16 cellular contexts compared by ENCODE assay signal in the genomic region with DNA sequence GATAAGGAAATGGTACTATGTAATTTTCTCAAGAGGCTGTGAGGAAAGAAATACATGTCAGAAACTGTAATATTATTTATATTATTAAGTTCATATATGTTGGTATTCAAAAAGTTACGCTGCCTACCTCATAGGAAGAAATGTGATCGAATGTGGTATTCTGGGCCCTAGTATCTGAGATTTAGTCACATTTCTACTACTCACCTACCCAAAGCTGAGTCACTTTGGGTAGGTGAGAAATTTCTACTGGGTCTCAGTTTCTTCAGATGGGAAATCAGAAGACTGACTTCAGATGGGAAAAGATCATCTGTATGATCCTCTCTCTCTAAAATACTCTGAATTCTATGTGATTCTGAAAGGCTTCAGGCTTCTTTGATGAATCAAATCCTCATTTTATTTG.
DNase-seq lines count a peak whose midpoint lies in the region; ATAC-seq and TF ChIP-seq lines count a peak whose summit lies in the region.
"Had no signal": no experiment of that assay in that cellular context is flagged by ENCODE, and none has a peak within 500 bp of the region (broad histone marks: within the 10 kb centered on the region; RNA-seq: fewer than 3 reads in every experiment).

No MANE protein-coding gene starts in this region.

- no peaks in the 10 kb centered on the region for H3K36me3 ChIP-seq in uterus

- H3K27me3 ChIP-seq in uterus, result no peaks in the 10 kb centered on the region
- H3K27me3 ChIP-seq in dorsolateral prefrontal cortex, result no peaks in the 10 kb centered on the region
- H3K27me3 ChIP-seq: BLaER1 treated with 17β-estradiol and CSF1 and Interleukin-3, amounts not matched to agents 10 nM and 100 nM had no signal

- POLR2A ChIA-PET in activated CD4-positive, alpha-beta T cell treated with anti-CD3 and anti-CD28 coated beads for 36 hours (lab: Charles Lee), result no interaction called here

- H3K4me3 ChIP-seq in uterus (no peak overlapping the region), dorsolateral prefrontal cortex (no peak overlapping the region)
- H3K4me3 ChIP-seq: BLaER1 treated with 17β-estradiol and CSF1 and Interleukin-3, amounts not matched to agents 10 nM and 100 nM; GM12878 had no signal

- no peaks in the 10 kb centered on the region for H3K9me3 Mint-ChIP-seq in activated naive CD4-positive, alpha-beta T cell treated with anti-CD3 and anti-CD28 coated beads, Interleukin-2, amount 50 U/mL, for 24 hours
- H3K9me3 Mint-ChIP-seq in activated T-helper 17 cell treated with anti-CD3 and anti-CD28 coated beads, Interleukin-2, amount 50 U/mL, for 72 hours, result peaks cover 4% of the 10 kb centered on the region
- H3K9me3 Mint-ChIP-seq in immature natural killer cell, result peaks cover 3 to 17% (median 10%) of the 10 kb centered on the region in 6 donors
- peaks cover 14% of the 10 kb centered on the region for H3K9me3 Mint-ChIP-seq in activated CD4-positive, alpha-beta T cell treated with anti-CD3 and anti-CD28 coated beads for 36 hours (ENCODE audit: low read depth)

- H3K9me3 ChIP-seq in uterus, result peaks cover 0 to 11% of the 10 kb centered on the region in 2 donors

- intact Hi-C loops in uterus (cut with DNase I; ENCODE audit: low total_unique reads), result no loop called here
- intact Hi-C loops in activated CD4-positive, alpha-beta T cell treated with anti-CD3 and anti-CD28 coated beads for 36 hours (cut with DNase I, micrococcal nuclease), result no loop called here
- intact Hi-C loops in dorsolateral prefrontal cortex (cut with DNase I), result no loop called here

- no peaks in the 10 kb centered on the region for H3K27me3 Mint-ChIP-seq in activated naive CD4-positive, alpha-beta T cell treated with anti-CD3 and anti-CD28 coated beads, Interleukin-2, amount 50 U/mL, for 24 hours
- H3K27me3 Mint-ChIP-seq in activated T-helper 17 cell treated with anti-CD3 and anti-CD28 coated beads, Interleukin-2, amount 50 U/mL, for 72 hours, result no peaks in the 10 kb centered on the region
- H3K27me3 Mint-ChIP-seq in immature natural killer cell (ENCODE audit: low read depth in 3 of 3), result no peaks in the 10 kb centered on the region
- H3K27me3 Mint-ChIP-seq in activated CD4-positive, alpha-beta T cell treated with anti-CD3 and anti-CD28 coated beads for 36 hours, result no peaks in the 10 kb centered on the region
- H3K27me3 Mint-ChIP-seq: CD4-positive, CD25-positive, alpha-beta regulatory T cell had no signal

- TF ChIP-seq CTCF in uterus (IDR thresholded peaks at IDR 0.05), result no peak
- no peak for TF ChIP-seq CTCF in dorsolateral prefrontal cortex (IDR thresholded peaks at IDR 0.05 in 54 of 56, conservative IDR thresholded peaks at IDR 0.05 in 2 of 56; ENCODE audit: low read depth in 1 of 56, partially characterized antibody in 56 of 56)

- peak; percentile 76 for ATAC-seq in activated T-helper 17 cell treated with anti-CD3 and anti-CD28 coated beads, Interleukin-2, amount 50 U/mL, for 72 hours (replicated peaks)
- no peak for ATAC-seq in activated CD4-positive, alpha-beta T cell treated with anti-CD3 and anti-CD28 coated beads for 36 hours
- ATAC-seq: GM12878 had no signal

- peak overlapping the region; percentile 35 for H3K27ac Mint-ChIP-seq in activated naive CD4-positive, alpha-beta T cell treated with anti-CD3 and anti-CD28 coated beads, Interleukin-2, amount 50 U/mL, for 24 hours
- no peak overlapping the region for H3K27ac Mint-ChIP-seq in activated T-helper 17 cell treated with anti-CD3 and anti-CD28 coated beads, Interleukin-2, amount 50 U/mL, for 72 hours
- peak overlapping the region in 4 of 6 donors; percentile 14 to 34 (median 20) for H3K27ac Mint-ChIP-seq in immature natural killer cell
- no peak overlapping the region for H3K27ac Mint-ChIP-seq in activated CD4-positive, alpha-beta T cell treated with anti-CD3 and anti-CD28 coated beads for 36 hours
- H3K27ac Mint-ChIP-seq: CD4-positive, CD25-positive, alpha-beta regulatory T cell; HFFc6 had no signal

- H3K4me3 Mint-ChIP-seq in activated naive CD4-positive, alpha-beta T cell treated with anti-CD3 and anti-CD28 coated beads, Interleukin-2, amount 50 U/mL, for 24 hours, result no peak overlapping the region
- H3K4me3 Mint-ChIP-seq in activated T-helper 17 cell treated with anti-CD3 and anti-CD28 coated beads, Interleukin-2, amount 50 U/mL, for 72 hours, result no peak overlapping the region
- H3K4me3 Mint-ChIP-seq in immature natural killer cell, result no peak overlapping the region
- H3K4me3 Mint-ChIP-seq in activated CD4-positive, alpha-beta T cell treated with anti-CD3 and anti-CD28 coated beads for 36 hours, result no peak overlapping the region
- H3K4me3 Mint-ChIP-seq: CD4-positive, CD25-positive, alpha-beta regulatory T cell; HFFc6 had no signal

- TF ChIP-seq POLR2A in uterus (IDR thresholded peaks at IDR 0.05), result no peak

- peaks cover 3% of the 10 kb centered on the region for H3K4me1 Mint-ChIP-seq in activated naive CD4-positive, alpha-beta T cell treated with anti-CD3 and anti-CD28 coated beads, Interleukin-2, amount 50 U/mL, for 24 hours
- no peaks in the 10 kb centered on the region for H3K4me1 Mint-ChIP-seq in activated T-helper 17 cell treated with anti-CD3 and anti-CD28 coated beads, Interleukin-2, amount 50 U/mL, for 72 hours
- H3K4me1 Mint-ChIP-seq in immature natural killer cell, result no peaks in the 10 kb centered on the region
- peaks cover 6% of the 10 kb centered on the region for H3K4me1 Mint-ChIP-seq in activated CD4-positive, alpha-beta T cell treated with anti-CD3 and anti-CD28 coated beads for 36 hours

- H3K27ac ChIP-seq in uterus (peak overlapping the region; percentile 56 to 64), dorsolateral prefrontal cortex (no peak overlapping the region)
- H3K27ac ChIP-seq: BLaER1 treated with 17β-estradiol and CSF1 and Interleukin-3, amounts not matched to agents 10 nM and 100 nM had no signal

- DNase-seq in activated naive CD4-positive, alpha-beta T cell (lab: John Stamatoyannopoulos, UW), result no peak
- DNase-seq in immature natural killer cell (no peak), uterus (no peak), dorsolateral prefrontal cortex (no peak)
- DNase-seq in activated CD4-positive, alpha-beta T cell treated with anti-CD3 and anti-CD28 coated beads for 36 hours, result no peak
- DNase-seq: ACHN; Calu3; CD4-positive, CD25-positive, alpha-beta regulatory T cell; DMS 273 treated with DMSO at 0.1 percent for 48 hours; DMS79; HCEC 1CT; HFFc6 had no signal

- peaks cover 0 to 2% of the 10 kb centered on the region in 2 donors for H3K4me1 ChIP-seq in uterus
- H3K4me1 ChIP-seq: BLaER1 treated with 17β-estradiol and CSF1 and Interleukin-3, amounts not matched to agents 10 nM and 100 nM had no signal

- H3K36me3 Mint-ChIP-seq in activated naive CD4-positive, alpha-beta T cell treated with anti-CD3 and anti-CD28 coated beads, Interleukin-2, amount 50 U/mL, for 24 hours, result peaks cover 33% of the 10 kb centered on the region
- peaks cover 83% of the 10 kb centered on the region for H3K36me3 Mint-ChIP-seq in activated T-helper 17 cell treated with anti-CD3 and anti-CD28 coated beads, Interleukin-2, amount 50 U/mL, for 72 hours (ENCODE audit: low read depth)
- peaks cover 47 to 64% (median 53%) of the 10 kb centered on the region in 3 donors for H3K36me3 Mint-ChIP-seq in immature natural killer cell
- peaks cover 41% of the 10 kb centered on the region for H3K36me3 Mint-ChIP-seq in activated CD4-positive, alpha-beta T cell treated with anti-CD3 and anti-CD28 coated beads for 36 hours (ENCODE audit: low read depth)

- CTCF ChIA-PET in activated CD4-positive, alpha-beta T cell treated with anti-CD3 and anti-CD28 coated beads for 36 hours (lab: Charles Lee), result no interaction called here

Comparison
In these comparisons a context has a peak if more than half of its experiments do, and no peak if none do; other contexts are left out.
1. H3K27ac Mint-ChIP-seq: peak in activated naive CD4-positive, alpha-beta T cell treated with anti-CD3 and anti-CD28 coated beads, Interleukin-2, amount 50 U/mL, for 24 hours (single experiment) and immature natural killer cell (4 of 6); none in activated T-helper 17 cell treated with anti-CD3 and anti-CD28 coated beads, Interleukin-2, amount 50 U/mL, for 72 hours (single experiment) and activated CD4-positive, alpha-beta T cell treated with anti-CD3 and anti-CD28 coated beads for 36 hours (single experiment).
2. H3K27ac ChIP-seq: peak in uterus (2 of 2); none in dorsolateral prefrontal cortex (0 of 59).